In the genomic region with DNA sequence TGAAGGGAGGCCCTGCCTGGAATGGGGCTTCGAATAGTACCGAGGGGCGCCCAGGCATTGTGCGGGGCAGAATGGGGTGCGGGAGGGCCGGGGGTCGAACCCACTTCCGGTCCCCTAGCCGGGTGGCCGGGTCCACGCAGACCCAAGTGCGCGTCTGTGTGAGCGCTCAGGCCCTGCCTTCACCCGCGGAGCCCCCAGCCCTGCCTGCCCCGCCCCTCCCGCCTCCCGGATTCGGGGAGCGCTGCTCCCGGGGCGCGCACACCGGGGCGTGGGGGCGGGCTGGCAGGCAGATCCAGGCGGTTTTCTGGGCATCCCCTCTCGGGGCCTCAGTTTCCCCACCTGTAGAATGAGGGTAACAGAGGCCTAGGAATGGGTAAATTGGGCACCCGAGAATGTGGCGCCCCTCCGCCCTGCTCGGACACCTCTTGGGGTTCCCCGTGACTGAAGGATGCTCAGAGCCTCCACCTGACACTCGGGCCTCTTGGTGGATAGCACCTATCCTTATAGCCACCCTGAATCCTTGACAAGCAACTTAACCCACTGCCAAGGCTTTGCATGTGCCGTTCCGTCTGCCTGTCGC, we compare ENCODE assay signal across 8 cellular contexts. TPM values are rescaled to one million over a fixed set of nuclear protein-coding genes. Genes with fewer than 3 reads are reported as not detected.
DNase-seq lines count a peak whose midpoint lies in the region; ATAC-seq, FAIRE-seq and TF ChIP-seq lines count a peak whose summit lies in the region.

No MANE protein-coding gene starts in this region.

- no peaks in the 10 kb centered on the region for H3K9me3 Mint-ChIP-seq in activated CD8-positive, alpha-beta memory T cell treated with anti-CD3 and anti-CD28 coated beads, Interleukin-2, amount 10 ng/mL, durations not matched to agents 7 days and 5 days (ENCODE audit: low read depth)

- H3K36me3 Mint-ChIP-seq in activated CD8-positive, alpha-beta memory T cell treated with anti-CD3 and anti-CD28 coated beads, Interleukin-2, amount 10 ng/mL, durations not matched to agents 7 days and 5 days = peaks cover 11% of the 10 kb centered on the region

- DNase-seq in AG08396 (ENCODE audit: low spot score) (peak; percentile 51), HFF-Myc (ENCODE audit: extremely low read depth, low read depth) (no peak), right cardiac atrium (peak; percentile 49 to 80 (median 72)), small intestine (no peak), G401 (ENCODE audit: low spot score) (no peak), putamen (ENCODE audit: low spot score) (no peak)
- peak; percentile 47 for DNase-seq in activated CD8-positive, alpha-beta memory T cell treated with anti-CD3 and anti-CD28 coated beads, Interleukin-2, amount 10 ng/mL, durations not matched to agents 7 days and 5 days

- FAIRE-seq in small intestine (lab: Jason Lieb, UNC) = no peak

- H3K27me3 Mint-ChIP-seq in activated CD8-positive, alpha-beta memory T cell treated with anti-CD3 and anti-CD28 coated beads, Interleukin-2, amount 10 ng/mL, durations not matched to agents 7 days and 5 days = no peaks in the 10 kb centered on the region

- CTCF ChIA-PET in activated CD8-positive, alpha-beta memory T cell treated with anti-CD3 and anti-CD28 coated beads, Interleukin-2, amount 10 ng/mL, durations not matched to agents 7 days and 5 days (lab: Charles Lee) = interaction anchor here (1.0 to 2.6 kb wide), 2 partner anchors 40 to 43 kb away, joined by 4 to 8 read pairs; no protein-coding TSS in a partner anchor

- H3K9me3 ChIP-seq in right cardiac atrium (ENCODE audit: control insufficient read depth, low read length) = no peaks in the 10 kb centered on the region
- no peaks in the 10 kb centered on the region for H3K9me3 ChIP-seq in small intestine (ENCODE audit: control insufficient read depth, low read depth)

- H3K27ac Mint-ChIP-seq in activated CD8-positive, alpha-beta memory T cell treated with anti-CD3 and anti-CD28 coated beads, Interleukin-2, amount 10 ng/mL, durations not matched to agents 7 days and 5 days = peak overlapping the region; percentile 40

- WGBS in right cardiac atrium = 3% methylated on average over 38 of the region's 38 CpGs
- WGBS in small intestine, 3 donors = 2 to 4% (median 3%) methylated on average over 24 to 38 of the region's 38 CpGs

- intact Hi-C loops in right cardiac atrium (cut with DNase I) = loop anchor here in 2 of 4 donors (5.0 kb wide), 1 partner anchor 36 kb away; no protein-coding TSS in a partner anchor

- H3K36me3 ChIP-seq in small intestine (ENCODE audit: control insufficient read depth in 2 of 2, insufficient read depth in 2 of 2, low read length in 2 of 2) = peaks cover 0 to 3% of the 10 kb centered on the region in 2 donors

- no peak for TF ChIP-seq CTCF in HFF-Myc (IDR thresholded peaks at IDR 0.05; ENCODE audit: low read depth, low read length, missing control alignments)

- H3K4me3 ChIP-seq in HFF-Myc (replicated peaks; ENCODE audit: low read depth, low read length) (peak overlapping the region; percentile 90), right cardiac atrium (ENCODE audit: low read length) (peak overlapping the region; percentile 84), small intestine (ENCODE audit: low read depth in 1 of 2, low read length in 2 of 2) (peak overlapping the region; percentile 64 to 74)

- no peaks in the 10 kb centered on the region for H3K27me3 ChIP-seq in right cardiac atrium (ENCODE audit: control insufficient read depth, insufficient read depth)
- H3K27me3 ChIP-seq in small intestine (ENCODE audit: control insufficient read depth in 2 of 2, insufficient read depth in 2 of 2, low read length in 2 of 2) = no peaks in the 10 kb centered on the region

- ATAC-seq in activated CD8-positive, alpha-beta memory T cell treated with anti-CD3 and anti-CD28 coated beads, Interleukin-2, amount 10 ng/mL, durations not matched to agents 7 days and 5 days = no peak
- ATAC-seq in right cardiac atrium = peak in 1 of 2 donors; percentile 2
- ATAC-seq in GM21515 (IDR thresholded peaks at IDR 0.05; ENCODE audit: unreplicated experiment) = no peak

- H3K27ac ChIP-seq in right cardiac atrium (ENCODE audit: low read length) (peak overlapping the region; percentile 79), small intestine (ENCODE audit: low read depth in 1 of 2, low read length in 1 of 2) (peak overlapping the region; percentile 63 to 97)

- H3K4me1 Mint-ChIP-seq in activated CD8-positive, alpha-beta memory T cell treated with anti-CD3 and anti-CD28 coated beads, Interleukin-2, amount 10 ng/mL, durations not matched to agents 7 days and 5 days = peaks cover 31% of the 10 kb centered on the region

- peaks cover 11% of the 10 kb centered on the region for H3K4me1 ChIP-seq in right cardiac atrium (ENCODE audit: control insufficient read depth, insufficient read depth, low read length)
- H3K4me1 ChIP-seq in small intestine (ENCODE audit: control insufficient read depth in 2 of 2, insufficient read depth in 1 of 2, low read depth in 1 of 2, low read length in 1 of 2) = peaks cover 0 to 12% of the 10 kb centered on the region in 2 donors

- peak overlapping the region; percentile 84 for H3K4me3 Mint-ChIP-seq in activated CD8-positive, alpha-beta memory T cell treated with anti-CD3 and anti-CD28 coated beads, Interleukin-2, amount 10 ng/mL, durations not matched to agents 7 days and 5 days

- in situ Hi-C loops in G401 (cut with HindIII; ENCODE audit: low sequenced_read_pairs) = no loop called here

RNA-seq across cellular contexts. Expression of a gene that starts 0.7 kb away (rescaled TPM):
- 10 to 100 TPM in 1 of 2 experiments, 1 to 10 TPM in 1; 8.0 to 11.2 TPM for total RNA-seq in activated CD8-positive, alpha-beta memory T cell treated with anti-CD3 and anti-CD28 coated beads, Interleukin-2, amount 10 ng/mL, durations not matched to agents 7 days and 5 days
- 10 to 100 TPM; 21.3 to 30.1 (median 26.4) TPM for total RNA-seq in right cardiac atrium
- polyA plus RNA-seq in right cardiac atrium (7.1 TPM), small intestine (10 to 100 TPM in 1 of 3 donors, 1 to 10 TPM in 2; 1.6 to 14.2 (median 2.0) TPM)
- total RNA-seq in G401 (2014; rRNA removed; shearing (Covaris generic)) = 7.9 and 31.5 TPM in 2 replicates

RNA-seq across cellular contexts. Expression of a gene that starts 20.0 kb away (rescaled TPM):
- 10 to 100 TPM; 57.1 to 66.2 TPM for total RNA-seq in activated CD8-positive, alpha-beta memory T cell treated with anti-CD3 and anti-CD28 coated beads, Interleukin-2, amount 10 ng/mL, durations not matched to agents 7 days and 5 days
- 10 to 100 TPM; 21.8 to 47.4 (median 35.9) TPM for total RNA-seq in right cardiac atrium
- polyA plus RNA-seq in right cardiac atrium (10.1 TPM), small intestine (100 to 1,000 TPM in 1 of 3 donors, 10 to 100 TPM in 2; 51.9 to 178 (median 91.6) TPM)
- total RNA-seq in G401 (2014; rRNA removed; shearing (Covaris generic)) = 77.6 and 103 TPM in 2 replicates

RNA-seq across cellular contexts. Expression of a gene that starts 39.4 kb away (rescaled TPM):
- 10 to 100 TPM in 1 of 2 experiments, 1 to 10 TPM in 1; 8.2 to 12.9 TPM for total RNA-seq in activated CD8-positive, alpha-beta memory T cell treated with anti-CD3 and anti-CD28 coated beads, Interleukin-2, amount 10 ng/mL, durations not matched to agents 7 days and 5 days
- total RNA-seq in right cardiac atrium = 10 to 100 TPM in 2 of 4 donors, 1 to 10 TPM in 2; 8.0 to 12.0 (median 10.0) TPM
- polyA plus RNA-seq in right cardiac atrium (19.5 TPM), small intestine (10 to 100 TPM; 12.5 to 25.9 (median 21.9) TPM)
- 30.4 and 67.0 TPM in 2 replicates for total RNA-seq in G401 (2014; rRNA removed; shearing (Covaris generic))

RNA-seq across cellular contexts. Expression of a gene that starts 50.2 kb away (rescaled TPM):
- total RNA-seq in activated CD8-positive, alpha-beta memory T cell treated with anti-CD3 and anti-CD28 coated beads, Interleukin-2, amount 10 ng/mL, durations not matched to agents 7 days and 5 days = 1 to 10 TPM; 3.5 to 3.7 TPM
- total RNA-seq in right cardiac atrium = 10 to 100 TPM; 23.1 to 41.5 (median 29.5) TPM
- polyA plus RNA-seq in right cardiac atrium (29.1 TPM), small intestine (1 to 10 TPM in 2 of 3 donors, under 1 TPM in 1; 0.81 to 6.0 (median 2.0) TPM)
- total RNA-seq in G401 (2014; rRNA removed; shearing (Covaris generic)) = 0.14 and 2.0 TPM in 2 replicates

RNA-seq across cellular contexts. Expression of a gene that starts 56.1 kb away (rescaled TPM):
- 10 to 100 TPM; 25.7 to 34.1 TPM for total RNA-seq in activated CD8-positive, alpha-beta memory T cell treated with anti-CD3 and anti-CD28 coated beads, Interleukin-2, amount 10 ng/mL, durations not matched to agents 7 days and 5 days
- 1 to 10 TPM; 5.1 to 6.9 (median 6.5) TPM for total RNA-seq in right cardiac atrium
- polyA plus RNA-seq in right cardiac atrium = 2.6 TPM
- polyA plus RNA-seq in small intestine = 10 to 100 TPM in 2 of 3 donors, 1 to 10 TPM in 1; 9.3 to 34.6 (median 22.8) TPM
- total RNA-seq in G401 (2014; rRNA removed; shearing (Covaris generic)) = 1.2 and 2.6 TPM in 2 replicates

Comparison
In these comparisons a context has a peak if more than half of its experiments do, and no peak if none do; other contexts are left out.
1. DNase-seq: peak in AG08396 (single experiment), activated CD8-positive, alpha-beta memory T cell treated with anti-CD3 and anti-CD28 coated beads, Interleukin-2, amount 10 ng/mL, durations not matched to agents 7 days and 5 days (single experiment) and right cardiac atrium (3 of 3); none in HFF-Myc (single experiment), small intestine (single experiment), G401 (single experiment) and putamen (single experiment).
2. Peak in every context shown above with its lines, with median percentiles within 50 percentile points of each other: H3K4me3 ChIP-seq.